12 cellular contexts compared by ENCODE assay signal in the genomic region with DNA sequence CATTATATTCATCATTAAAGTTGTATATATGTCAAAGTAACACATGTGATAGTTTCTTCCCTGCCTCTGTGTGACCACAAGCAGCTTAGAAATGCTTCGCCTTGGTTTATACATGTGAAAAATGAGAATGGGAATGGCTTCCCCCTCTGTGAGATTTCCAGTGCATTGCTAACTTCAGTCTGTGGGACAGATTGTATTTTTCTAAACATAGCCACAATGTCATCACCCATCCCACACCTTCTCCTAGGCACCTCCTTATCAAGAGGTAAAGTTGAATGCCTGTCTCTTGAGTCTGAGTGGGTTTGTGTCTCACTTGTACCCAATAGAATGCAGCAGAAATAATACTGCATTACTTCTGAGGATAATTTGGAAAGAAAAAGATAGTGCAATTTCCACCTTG. TPM values are rescaled to one million over a fixed set of nuclear protein-coding genes. Genes with fewer than 3 reads are reported as not detected.
DNase-seq lines count a peak whose midpoint lies in the region; ATAC-seq, FAIRE-seq and TF ChIP-seq lines count a peak whose summit lies in the region.
"Had no signal": no experiment of that assay in that cellular context is flagged by ENCODE, and none has a peak within 500 bp of the region (broad histone marks: within the 10 kb centered on the region; RNA-seq: fewer than 3 reads in every experiment).

No MANE protein-coding gene starts in this region.

- DNase-seq in HFFc6 (no peak), colonic mucosa (no peak), keratinocyte (ENCODE audit: low read depth, low spot score) (peak; percentile 4), spleen (no peak), D341Med (ENCODE audit: low spot score) (no peak)
- no peak for DNase-seq in stimulated activated naive CD8-positive, alpha-beta T cell treated with anti-CD3 and anti-CD28 coated beads, Interleukin-15, amount 100 ng/mL, for 72 hours
- DNase-seq in activated effector memory CD4-positive, alpha-beta T cell treated with anti-CD3 and anti-CD28 coated beads, Interleukin-2, amount 50 U/mL, for 16 hours, result no peak
- DNase-seq: activated CD8-positive, alpha-beta memory T cell treated with anti-CD3 and anti-CD28 coated beads for 24 hours; CD4-positive, alpha-beta T cell; effector memory CD4-positive, alpha-beta T cell; T-helper 9 cell had no signal

- H3K27me3 ChIP-seq in colonic mucosa (no peaks in the 10 kb centered on the region), keratinocyte (ENCODE audit: control insufficient read depth, extremely low read depth, insufficient read depth, low read length) (no peaks in the 10 kb centered on the region), spleen (replicated peaks in 1 of 7) (no peaks in the 10 kb centered on the region)

- H3K27me3 Mint-ChIP-seq in HFFc6 (ENCODE audit: insufficient read depth), result peaks cover 3% of the 10 kb centered on the region
- peaks cover 45% of the 10 kb centered on the region for H3K27me3 Mint-ChIP-seq in stimulated activated naive CD8-positive, alpha-beta T cell treated with anti-CD3 and anti-CD28 coated beads, Interleukin-15, amount 100 ng/mL, for 72 hours

- no peak for FAIRE-seq in keratinocyte (lab: Jason Lieb, UNC)

- no peak overlapping the region for H2AFZ ChIP-seq in keratinocyte (ENCODE audit: control insufficient read depth, low read length)

- dilution Hi-C loops in keratinocyte (cut with MboI; ENCODE audit: extremely low pct_ligation_motif_present, low sequenced_read_pairs), result no loop called here

- H3K36me3 Mint-ChIP-seq in HFFc6 (ENCODE audit: low read depth), result peaks cover 16% of the 10 kb centered on the region

- H4K20me1 ChIP-seq in keratinocyte (ENCODE audit: control insufficient read depth, extremely low read depth, insufficient read depth, low read length), result no peaks in the 10 kb centered on the region

- no peaks in the 10 kb centered on the region for H3K4me1 ChIP-seq in colonic mucosa
- H3K4me1 ChIP-seq in keratinocyte (ENCODE audit: control insufficient read depth, extremely low read depth, insufficient read depth, low read length), result peaks cover 38% of the 10 kb centered on the region
- H3K4me1 ChIP-seq in spleen, result peaks cover 5 to 34% (median 25%) of the 10 kb centered on the region in 6 donors

- no peak for ATAC-seq in esophagus mucosa
- ATAC-seq in stimulated activated naive CD8-positive, alpha-beta T cell treated with anti-CD3 and anti-CD28 coated beads, Interleukin-15, amount 100 ng/mL, for 72 hours, result no peak

- peaks cover 60% of the 10 kb centered on the region for H3K4me1 Mint-ChIP-seq in HFFc6 (ENCODE audit: low read depth)
- peaks cover 11% of the 10 kb centered on the region for H3K4me1 Mint-ChIP-seq in stimulated activated naive CD8-positive, alpha-beta T cell treated with anti-CD3 and anti-CD28 coated beads, Interleukin-15, amount 100 ng/mL, for 72 hours

- H3K27ac Mint-ChIP-seq in HFFc6, result peak overlapping the region; percentile 88
- no peak overlapping the region for H3K27ac Mint-ChIP-seq in stimulated activated naive CD8-positive, alpha-beta T cell treated with anti-CD3 and anti-CD28 coated beads, Interleukin-15, amount 100 ng/mL, for 72 hours
- H3K27ac Mint-ChIP-seq: CD4-positive, alpha-beta T cell had no signal

- H3K4me3 Mint-ChIP-seq in HFFc6, result peak overlapping the region; percentile 48
- H3K4me3 Mint-ChIP-seq in stimulated activated naive CD8-positive, alpha-beta T cell treated with anti-CD3 and anti-CD28 coated beads, Interleukin-15, amount 100 ng/mL, for 72 hours, result no peak overlapping the region
- H3K4me3 Mint-ChIP-seq: CD4-positive, alpha-beta T cell had no signal

- H3K9me1 ChIP-seq in keratinocyte (ENCODE audit: control insufficient read depth, extremely low read depth, insufficient read depth, low read length), result no peaks in the 10 kb centered on the region

- no peak for TF ChIP-seq CTCF in HFFc6 (IDR thresholded peaks at IDR 0.05)
- TF ChIP-seq CTCF in colonic mucosa (IDR thresholded peaks at IDR 0.05), result no peak
- TF ChIP-seq CTCF in keratinocyte (optimal IDR thresholded peaks at IDR 0.05 in 1 of 3, IDR thresholded peaks at IDR 0.05 in 1 of 3, conservative IDR thresholded peaks at IDR 0.05 in 1 of 3; ENCODE audit: extremely low read depth in 1 of 3, insufficient read depth in 2 of 3, low read length in 3 of 3), result no peak
- TF ChIP-seq CTCF in spleen (IDR thresholded peaks at IDR 0.05 in 8 of 11, conservative IDR thresholded peaks at IDR 0.05 in 3 of 11), result no peak

- H3K9me3 Mint-ChIP-seq in HFFc6, result peaks cover 12% of the 10 kb centered on the region
- H3K9me3 Mint-ChIP-seq in stimulated activated naive CD8-positive, alpha-beta T cell treated with anti-CD3 and anti-CD28 coated beads, Interleukin-15, amount 100 ng/mL, for 72 hours, result peaks cover 0 to 7% of the 10 kb centered on the region in 2 donors
- H3K9me3 Mint-ChIP-seq: CD4-positive, alpha-beta T cell had no signal

- intact Hi-C loops in colonic mucosa (cut with DNase I), result loop anchor here (2.0 kb wide), 1 partner anchor 209 kb away; no protein-coding TSS in a partner anchor
- intact Hi-C loops in spleen (cut with DNase I; ENCODE audit: low total_unique reads), result loop anchor here (10.0 kb wide), 1 partner anchor 99 kb away; no protein-coding TSS in a partner anchor

- no peaks in the 10 kb centered on the region for H3K36me3 ChIP-seq in colonic mucosa
- H3K36me3 ChIP-seq in keratinocyte (ENCODE audit: control insufficient read depth in 2 of 2, extremely low read depth in 1 of 2, insufficient read depth in 2 of 2, low read length in 2 of 2), result no peaks in the 10 kb centered on the region
- no peaks in the 10 kb centered on the region for H3K36me3 ChIP-seq in spleen

- H3K9me3 ChIP-seq in colonic mucosa (no peaks in the 10 kb centered on the region), keratinocyte (ENCODE audit: control insufficient read depth, low read depth, low read length) (no peaks in the 10 kb centered on the region), spleen (peaks cover 0 to 12% (median 4%) of the 10 kb centered on the region in 8 donors)

- WGBS in spleen, 5 donors, result 81 to 91% (median 89%) methylated on average over 1 of the region's 1 CpG

- peak overlapping the region; percentile 11 for H3K4me2 ChIP-seq in keratinocyte (ENCODE audit: control insufficient read depth, extremely low read depth, insufficient read depth, low read depth, low read length)

- H3K27ac ChIP-seq in colonic mucosa (peak overlapping the region; percentile 44), keratinocyte (ENCODE audit: control insufficient read depth, insufficient read depth, low read length) (peak overlapping the region; percentile 65), spleen (peak overlapping the region in 5 of 8 donors; percentile 33 to 60 (median 44))

- TF ChIP-seq POLR2A in spleen (IDR thresholded peaks at IDR 0.05), result no peak

- H3K4me3 ChIP-seq in colonic mucosa, result no peak overlapping the region
- no peak overlapping the region for H3K4me3 ChIP-seq in keratinocyte (ENCODE audit: control insufficient read depth in 2 of 3, extremely low read depth in 1 of 3, insufficient read depth in 2 of 3, low read depth in 1 of 3, low read length in 3 of 3)
- no peak overlapping the region for H3K4me3 ChIP-seq in spleen

- H3K9ac ChIP-seq in colonic mucosa (ENCODE audit: low read depth in 2 of 2, low read length in 2 of 2), result no peak overlapping the region
- H3K9ac ChIP-seq in keratinocyte (ENCODE audit: control insufficient read depth, extremely low read depth, insufficient read depth, low read length), result no peak overlapping the region

- no peaks in the 10 kb centered on the region for H3K79me2 ChIP-seq in keratinocyte (ENCODE audit: control insufficient read depth, insufficient read depth, low read length)

RNA-seq across cellular contexts. Expression of gene RIN2, which starts 27.8 kb away (rescaled TPM):
- total RNA-seq in HFFc6 (2021; fragmentation: NEBNext Ultra II Directional; extraction: Animal tissue kit (Norgen Biotek cat#: 25700)), result 10 to 100 TPM; 41.0 to 44.0 (median 43.5) TPM
- total RNA-seq in colonic mucosa (100 to 1,000 TPM in 1 of 2 donors, 10 to 100 TPM in 1; 82.0 to 105 TPM), spleen (100 to 1,000 TPM in 2 of 7 donors, 10 to 100 TPM in 5; 56.7 to 135 (median 93.7) TPM), esophagus mucosa (42.3 TPM)
- polyA plus RNA-seq in keratinocyte (40.1 to 51.9 TPM (median 41.2 TPM) in 3 replicates), spleen (10 to 100 TPM in 1 of 3 donors, 1 to 10 TPM in 2; 4.8 to 14.5 (median 6.2) TPM)
- polyA plus RNA-seq in keratinocyte (2011; ENCODE audit: low read depth), result 23.9 TPM
- polyA plus RNA-seq in keratinocyte (2011; cell fraction: cytosol; rRNA removed), result 24.1 and 30.0 TPM in 2 replicates
- 46.3 and 52.2 TPM in 2 replicates for polyA plus RNA-seq in keratinocyte (2011; cell fraction: nucleus; rRNA removed)
- polyA plus RNA-seq in keratinocyte (2012; ENCODE audit: low replicate concordance), result 22.9 and 44.3 TPM in 2 replicates
- 73.2 to 137 TPM (median 135 TPM) in 3 replicates for polyA minus RNA-seq in keratinocyte
- polyA minus RNA-seq in keratinocyte (2011; cell fraction: cytosol; rRNA and poly(A)+ RNA removed), result 60.0 TPM
- 57.0 and 88.8 TPM in 2 replicates for polyA minus RNA-seq in keratinocyte (2011; cell fraction: nucleus; rRNA and poly(A)+ RNA removed)
